ENCODE assay signal across 19 cellular contexts in genomic region chr3:58160399-58160798, GRCh38. TPM values are rescaled to one million over a fixed set of nuclear protein-coding genes. Genes with fewer than 3 reads are reported as not detected.
"Had no signal": no experiment of that assay in that cellular context is flagged by ENCODE, and none has a peak within 500 bp of the region (broad histone marks: within the 10 kb centered on the region; RNA-seq: fewer than 3 reads in every experiment).

No MANE protein-coding gene starts in this region.

- H3K9me3 Mint-ChIP-seq: central memory CD8-positive, alpha-beta T cell; T-cell had no signal

- H3K27me3 ChIP-seq: body of pancreas, heart left ventricle had no signal

- H3K4me3 Mint-ChIP-seq: central memory CD8-positive, alpha-beta T cell; immature natural killer cell; T-cell had no signal

- ATAC-seq: body of pancreas, heart left ventricle, psoas muscle, sciatic nerve, T-cell had no signal

- DNase-seq: activated CD4-positive, alpha-beta T cell treated with anti-CD3 and anti-CD28 coated beads, Interleukin-2, amount 50 U/mL, for 48 hours; activated naive CD4-positive, alpha-beta T cell treated with anti-CD3 and anti-CD28 coated beads, Interleukin-2, amount 50 U/mL, for 16 hours; activated T-cell treated with anti-CD3 and anti-CD28 coated beads, Interleukin-2, amount 50 U/mL, for 1 hour; amniotic stem cell; body of pancreas; cortex of kidney; effector CD8-positive, alpha-beta T cell; foreskin melanocyte; heart left ventricle; immature natural killer cell; psoas muscle; stimulated activated CD4-positive, alpha-beta T cell treated with anti-CD3 and anti-CD28 coated beads, Interleukin-1b, Interleukin-23, amount 100 ng/mL, for 48 hours; T-cell had no signal

- H3K9me3 ChIP-seq: body of pancreas, psoas muscle, thoracic aorta had no signal

- H3K27ac ChIP-seq: psoas muscle had no signal

- H3K4me3 ChIP-seq: body of pancreas, heart left ventricle, psoas muscle, thoracic aorta had no signal

- H3K4me1 ChIP-seq: psoas muscle had no signal

- H3K27me3 Mint-ChIP-seq: central memory CD8-positive, alpha-beta T cell; T-cell had no signal

- H3K27ac Mint-ChIP-seq: immature natural killer cell, T-cell had no signal

- H3K4me1 Mint-ChIP-seq: central memory CD8-positive, alpha-beta T cell; immature natural killer cell; T-cell had no signal

RNA-seq across cellular contexts. Expression of gene DNASE1L3, which starts 50.4 kb away (rescaled TPM):
- total RNA-seq: fibroblast of lung, osteocyte had no signal
- polyA plus RNA-seq: fibroblast of lung, neural cell had no signal
